ENCODE assay signal across 8 cellular contexts in genomic region chr4:56387023-56388001, GRCh38. TPM values are rescaled to one million over a fixed set of nuclear protein-coding genes. Genes with fewer than 3 reads are reported as not detected.
DNase-seq lines count a peak whose midpoint lies in the region; TF ChIP-seq lines count a peak whose summit lies in the region.

Gene AASDH, minus strand, starts transcription at chr4:56387491. Its CDS starts 3,192 bp downstream, at chr4:56384299.

- no peak within 1 kb of the TSS for H4K8ac ChIP-seq in H9 (replicated peaks; ENCODE audit: insufficient read length, low read depth, low read length)

- H3K27ac Mint-ChIP-seq in H9, result peak within 1 kb of the TSS; percentile 99 to 100 (median 99)

- H3K4me2 ChIP-seq in H9 (ENCODE audit: insufficient read depth, insufficient read length, low read length) (peak within 1 kb of the TSS; percentile 93), neural cell (ENCODE audit: low read length) (peak within 1 kb of the TSS; percentile 96)

- H3K27ac ChIP-seq in H9 (ENCODE audit: insufficient read length, low read depth, low read length), result peak within 1 kb of the TSS; percentile 90
- H3K27ac ChIP-seq in neural cell (ENCODE audit: low read length), result peak within 1 kb of the TSS; percentile 98
- peak within 1 kb of the TSS; percentile 87 to 98 (median 95) for H3K27ac ChIP-seq in stomach

- H3K56ac ChIP-seq in H9 (ENCODE audit: insufficient read length, low read depth, low read length), result no peak within 1 kb of the TSS

- no peaks in the 10 kb centered on the region for H3K36me3 ChIP-seq in MG63
- no peaks in the 10 kb centered on the region for H3K36me3 ChIP-seq in neural cell (ENCODE audit: insufficient read depth, low read length)
- H3K36me3 ChIP-seq in stomach, result peaks cover 0 to 6% (median 2%) of the 10 kb centered on the region in 4 donors

- intact Hi-C loops in stomach (cut with DNase I; ENCODE audit: low total_unique reads), result no loop called here

- no peaks in the 10 kb centered on the region for H3K9me2 ChIP-seq in neural cell (ENCODE audit: insufficient read depth, low read length)

- no peaks in the 10 kb centered on the region for H4K20me1 ChIP-seq in H9 (ENCODE audit: control insufficient read depth, insufficient read depth, insufficient read length)
- no peaks in the 10 kb centered on the region for H4K20me1 ChIP-seq in neural cell (ENCODE audit: insufficient read depth)

- H3K18ac ChIP-seq in H9 (ENCODE audit: insufficient read length, low read depth, low read length), result peak within 1 kb of the TSS; percentile 73

- H4K91ac ChIP-seq in H9 (ENCODE audit: insufficient read length, low read depth, low read length), result no peak within 1 kb of the TSS

- TF ChIP-seq CTCF in H9 (conservative IDR thresholded peaks at IDR 0.05) (no peak), fibroblast of villous mesenchyme (IDR thresholded peaks at IDR 0.05; ENCODE audit: insufficient read depth, low read depth, low read length) (no peak), neural cell (IDR thresholded peaks at IDR 0.05; ENCODE audit: poor library complexity, severe bottlenecking) (peak; percentile 32), stomach (IDR thresholded peaks at IDR 0.05) (no peak)

- H3K4me1 Mint-ChIP-seq in H9, result peaks cover 20 to 28% of the 10 kb centered on the region in 2 experiments

- H2BK20ac ChIP-seq in H9 (ENCODE audit: low read depth, low read length, poor library complexity, severe bottlenecking), result no peak within 1 kb of the TSS

- H2BK5ac ChIP-seq in H9 (ENCODE audit: insufficient read length, low read length), result no peak within 1 kb of the TSS

- H3K27me3 ChIP-seq in H9 (ENCODE audit: insufficient read depth, low read length), result no peaks in the 10 kb centered on the region
- H3K27me3 ChIP-seq in MG63, result no peaks in the 10 kb centered on the region
- H3K27me3 ChIP-seq in neural cell (ENCODE audit: insufficient read depth, low read depth, low read length), result no peaks in the 10 kb centered on the region
- H3K27me3 ChIP-seq in stomach, result no peaks in the 10 kb centered on the region

- peaks cover 4% of the 10 kb centered on the region; the same call in 1 of the 2 replicates for H3K27me3 Mint-ChIP-seq in H9 (ENCODE audit: low read depth)

- TF ChIP-seq EP300 in neural cell (conservative IDR thresholded peaks at IDR 0.05; ENCODE audit: poor library complexity, severe bottlenecking) (peak; percentile 80), stomach (IDR thresholded peaks at IDR 0.05) (no peak)

- H3K4me3 ChIP-seq in MG63, result peak within 1 kb of the TSS; percentile 91
- H3K4me3 ChIP-seq in fibroblast of villous mesenchyme (ENCODE audit: low read depth, low read length), result peak within 1 kb of the TSS; percentile 84
- H3K4me3 ChIP-seq in neural cell (ENCODE audit: low read length), result peak within 1 kb of the TSS; percentile 75
- peak within 1 kb of the TSS; percentile 59 to 74 (median 68) for H3K4me3 ChIP-seq in stomach

- H3K23ac ChIP-seq in H9 (ENCODE audit: insufficient read length, low read depth, low read length), result no peak within 1 kb of the TSS

- H3K36me3 Mint-ChIP-seq in H9 (ENCODE audit: insufficient read depth in 1 of 3, low read depth in 3 of 3), result peaks cover 0 to 2% (median under 1%) of the 10 kb centered on the region in 3 experiments; a peak in 4 of 7 replicates

- no peaks in the 10 kb centered on the region for H3K79me1 ChIP-seq in H9 (ENCODE audit: insufficient read depth, low read depth, low read length, poor library complexity, severe bottlenecking)

- H2BK120ac ChIP-seq in H9 (ENCODE audit: low read depth, low read length, poor library complexity, severe bottlenecking), result no peak within 1 kb of the TSS

- WGBS in H9 (ENCODE audit: extremely low coverage, insufficient read length, low lambda C conversion rate), result no CpG with 5 or more reads among the region's 57 CpGs
- WGBS in stomach, 5 donors, result 0% methylated on average over 57 of the region's 57 CpGs

- H3K23me2 ChIP-seq in H9 (ENCODE audit: insufficient read length, low read depth, low read length, poor library complexity, severe bottlenecking), result peaks cover 4% of the 10 kb centered on the region

- no peaks in the 10 kb centered on the region for H3K4me1 ChIP-seq in H9 (ENCODE audit: insufficient read depth, low read length)
- peaks cover 9 to 37% (median 23%) of the 10 kb centered on the region in 4 donors for H3K4me1 ChIP-seq in stomach

- H2BK12ac ChIP-seq in H9 (ENCODE audit: insufficient read length, low read depth, low read length), result no peak within 1 kb of the TSS

- H3K9me3 ChIP-seq in H9 (ENCODE audit: control insufficient read depth, low read depth, low read length) (no peaks in the 10 kb centered on the region), MG63 (no peaks in the 10 kb centered on the region), neural cell (ENCODE audit: low read length) (no peaks in the 10 kb centered on the region), stomach (no peaks in the 10 kb centered on the region)

- peak; percentile 94 for DNase-seq in ELR (ENCODE audit: low read depth)
- DNase-seq in H9, result peak; percentile 95
- peak; percentile 88 for DNase-seq in MG63
- peak; percentile 98 for DNase-seq in SHP77 treated with DMSO at 0.1 percent for 48 hours (lab: John Stamatoyannopoulos, UW)
- peak; percentile 79 for DNase-seq in activated gamma-delta T cell (lab: John Stamatoyannopoulos, UW)
- peak; percentile 97 for DNase-seq in fibroblast of villous mesenchyme (ENCODE audit: low read depth)
- DNase-seq in stomach, result peak; percentile 94

- no peak within 1 kb of the TSS for H2AK5ac ChIP-seq in H9 (ENCODE audit: insufficient read length, low read length)

- peak within 1 kb of the TSS; percentile 82 for H3K14ac ChIP-seq in H9 (ENCODE audit: insufficient read depth, low read length)

- H3K79me2 ChIP-seq in H9 (ENCODE audit: insufficient read depth, low read length) (no peaks in the 10 kb centered on the region), neural cell (replicated peaks; ENCODE audit: insufficient read depth, low read length) (peaks cover 38% of the 10 kb centered on the region)

- peak; percentile 59 for TF ChIP-seq RAD21 in neural cell (conservative IDR thresholded peaks at IDR 0.05)

- no peak within 1 kb of the TSS for H2AFZ ChIP-seq in H9 (ENCODE audit: low read length)
- H2AFZ ChIP-seq in neural cell (ENCODE audit: low read depth, low read length), result peak within 1 kb of the TSS; percentile 87

- no peak within 1 kb of the TSS for H4K5ac ChIP-seq in H9 (ENCODE audit: insufficient read length, low read depth, low read length)

- H3K4me3 Mint-ChIP-seq in H9, result peak within 1 kb of the TSS; percentile 86

- H3K9me3 Mint-ChIP-seq in H9, result no peaks in the 10 kb centered on the region

- no peak within 1 kb of the TSS for H3T11ph ChIP-seq in H9 (ENCODE audit: low read length)

- TF ChIP-seq POLR2A in stomach (IDR thresholded peaks at IDR 0.05), result peak in 2 of 4 donors; percentile 50 to 72

- H3F3A ChIP-seq in neural cell (ENCODE audit: insufficient read depth, low read length, poor library complexity, severe bottlenecking), result peaks cover 3% of the 10 kb centered on the region

- no peak within 1 kb of the TSS; the same call in 1 of the 2 replicates for H3K4ac ChIP-seq in H9 (ENCODE audit: low read depth, low read length)

- no peak within 1 kb of the TSS for H2BK15ac ChIP-seq in H9 (ENCODE audit: low read depth, low read length)

- peak within 1 kb of the TSS; percentile 75 for H3K9ac ChIP-seq in H9 (ENCODE audit: extremely low read depth, insufficient read length, low read length)
- peak within 1 kb of the TSS; percentile 90 for H3K9ac ChIP-seq in neural cell (ENCODE audit: low read length)

TF ChIP-seq in neural cell, 6 proteins besides CTCF, POLR2A, EP300 and RAD21:
- TF ChIP-seq REST (IDR thresholded peaks at IDR 0.05; ENCODE audit: borderline replicate concordance) (peak; percentile 66), POLR2AphosphoS5 (IDR thresholded peaks at IDR 0.05) (peak; percentile 95), MXI1 (conservative IDR thresholded peaks at IDR 0.05; ENCODE audit: poor library complexity, severe bottlenecking) (peak; percentile 98), TAF1 (IDR thresholded peaks at IDR 0.05; ENCODE audit: low read depth) (peak; percentile 93), SMC3 (conservative IDR thresholded peaks at IDR 0.05; ENCODE audit: poor library complexity) (peak; percentile 71), EZH2 (IDR thresholded peaks at IDR 0.05; ENCODE audit: borderline replicate concordance, insufficient read depth, low read length, poor library complexity, severe bottlenecking) (no peak)

RNA-seq across cellular contexts. Expression of gene AASDH, which starts in this region (rescaled TPM):
- total RNA-seq in H9 (2021) (11.6 and 12.9 TPM in 2 replicates), fibroblast of villous mesenchyme (12.2 and 25.5 TPM in 2 replicates), stomach (10 to 100 TPM in 4 of 5 donors, 1 to 10 TPM in 1; 5.2 to 58.0 (median 16.2) TPM)
- total RNA-seq in MG63 (2014; rRNA removed; shearing (Covaris generic); ENCODE audit: low replicate concordance), result 4.8 TPM in 2 replicates
- polyA plus RNA-seq in neural cell (21.6 and 21.8 TPM in 2 replicates), stomach (1 to 10 TPM; 2.8 to 3.5 (median 2.9) TPM)
- polyA minus RNA-seq in neural cell, result 36.8 and 41.2 TPM in 2 replicates

Comparison
In these comparisons a context has a peak if more than half of its experiments do, and no peak if none do; other contexts are left out.
1. Peak in every context shown above with its lines: DNase-seq, H3K4me3 ChIP-seq and H3K27ac ChIP-seq.